In genomic region chr10:92756233-92757065, GRCh38 we compare ENCODE assay signal across 1 cellular context.
TF ChIP-seq lines count a peak whose summit lies in the region.

No MANE protein-coding gene starts in this region.

TF ChIP-seq in K562, 482 proteins besides CTCF, POLR2A, EP300 and RAD21 (continued from another document and continues in another):
- TF ChIP-seq ZNF239 (CRISPR knock-in tag; IDR thresholded peaks at IDR 0.05) (peak; percentile 17; the same call in 1 of the 2 replicates), ZSCAN32 (CRISPR knock-in tag; IDR thresholded peaks at IDR 0.05) (no peak), BRD9 (IDR thresholded peaks at IDR 0.05; ENCODE audit: low read depth, partially characterized antibody) (peak; percentile 90), SOX6 (IDR thresholded peaks at IDR 0.05) (peak; percentile 100), ZNF318 (IDR thresholded peaks at IDR 0.05; ENCODE audit: borderline replicate concordance in 1 of 2, low read depth in 1 of 2) (peak in 1 of 2 experiments; percentile 69; a peak in 2 of 4 replicates), ZNF79 (CRISPR knock-in tag; IDR thresholded peaks at IDR 0.05; ENCODE audit: low read depth) (no peak), ZC3H8 (IDR thresholded peaks at IDR 0.05) (no peak), HNRNPL (IDR thresholded peaks at IDR 0.05; ENCODE audit: low read depth, low read length) (no peak), CREB3 (tag; conservative IDR thresholded peaks at IDR 0.05; ENCODE audit: low read depth) (0 out of 2 replicates have a peak, but pooled peaks have one; percentile 51), ZNF280A (IDR thresholded peaks at IDR 0.05; ENCODE audit: low read depth, partially characterized antibody) (no peak), CTBP1 (IDR thresholded peaks at IDR 0.05; ENCODE audit: borderline replicate concordance) (peak; percentile 62; the same call in 1 of the 2 replicates), HMBOX1 (IDR thresholded peaks at IDR 0.05) (peak; percentile 79), ZNF785 (CRISPR knock-in tag; IDR thresholded peaks at IDR 0.05) (no peak), TAF9B (IDR thresholded peaks at IDR 0.05; ENCODE audit: partially characterized antibody) (peak; percentile 52), KAT2B (IDR thresholded peaks at IDR 0.05; ENCODE audit: low read depth, low read length) (no peak), MAFK (IDR thresholded peaks at IDR 0.05; ENCODE audit: low read length) (no peak; the same call in 1 of the 2 replicates), TCFL5 (CRISPR knock-in tag; conservative IDR thresholded peaks at IDR 0.05) (peak; percentile 66), ELF1 (tag; IDR thresholded peaks at IDR 0.05) (peak; percentile 81), ETV6 (IDR thresholded peaks at IDR 0.05; ENCODE audit: borderline replicate concordance in 1 of 2, low read depth in 2 of 2, low read length in 1 of 2) (peak; percentile 89 to 98; a peak in 3 of 4 replicates), ETV6 (CRISPR knock-in tag; IDR thresholded peaks at IDR 0.05; ENCODE audit: borderline replicate concordance) (no peak), ZNF398 (CRISPR knock-in tag; IDR thresholded peaks at IDR 0.05) (no peak), TFE3 (CRISPR knock-in tag; IDR thresholded peaks at IDR 0.05) (no peak), ID3 (CRISPR knock-in tag; IDR thresholded peaks at IDR 0.05) (no peak), ID3 (tag; IDR thresholded peaks at IDR 0.05) (peak; percentile 65; the same call in 1 of the 2 replicates), RBM14 (IDR thresholded peaks at IDR 0.05; ENCODE audit: borderline replicate concordance, insufficient read depth, low read depth, low read length) (no peak), FOXP4 (CRISPR knock-in tag; IDR thresholded peaks at IDR 0.05; ENCODE audit: borderline replicate concordance) (no peak), CBFA2T3 (IDR thresholded peaks at IDR 0.05) (peak; percentile 100), TRIM25 (IDR thresholded peaks at IDR 0.05; ENCODE audit: borderline replicate concordance) (no peak), SIN3B (IDR thresholded peaks at IDR 0.05; ENCODE audit: low read depth) (no peak), ASH1L (IDR thresholded peaks at IDR 0.05; ENCODE audit: borderline replicate concordance, low read depth, partially characterized antibody) (peak; percentile 31), CHAMP1 (IDR thresholded peaks at IDR 0.05) (peak; percentile 95), ZNF57 (CRISPR knock-in tag; IDR thresholded peaks at IDR 0.05) (no peak), CBX3 (IDR thresholded peaks at IDR 0.05; ENCODE audit: borderline replicate concordance in 1 of 2, low read length in 2 of 2) (peak in 1 of 2 experiments; percentile 82; a peak in 2 of 3 replicates), ILK (tag; IDR thresholded peaks at IDR 0.05; ENCODE audit: borderline replicate concordance, low read depth) (no peak), ZBTB7A (IDR thresholded peaks at IDR 0.05; ENCODE audit: borderline replicate concordance, control insufficient read depth, low read depth, low read length) (no peak)
